In genomic region chr14:93980464-93981201, GRCh38 we compare ENCODE assay signal across 13 cellular contexts. TPM values are rescaled to one million over a fixed set of nuclear protein-coding genes. Genes with fewer than 3 reads are reported as not detected.
DNase-seq lines count a peak whose midpoint lies in the region; ATAC-seq lines count a peak whose summit lies in the region.
"Had no signal": no experiment of that assay in that cellular context is flagged by ENCODE, and none has a peak within 500 bp of the region (broad histone marks: within the 10 kb centered on the region; RNA-seq: fewer than 3 reads in every experiment).

No MANE protein-coding gene starts in this region.

- H3K4me1 Mint-ChIP-seq in activated naive CD8-positive, alpha-beta T cell treated with anti-CD3 and anti-CD28 coated beads, Interleukin-2, amount 50 U/mL, for 24 hours, result peaks cover 60% of the 10 kb centered on the region
- peaks cover 50% of the 10 kb centered on the region for H3K4me1 Mint-ChIP-seq in stimulated activated memory B cell treated with anti-CD40 and anti-IgM and Interleukin-4, amounts not matched to agents 10 μg/mL and 1 μg/mL and 100 μg/mL, for 72 hours

- peak overlapping the region; percentile 56 for H3K27ac Mint-ChIP-seq in activated naive CD8-positive, alpha-beta T cell treated with anti-CD3 and anti-CD28 coated beads, Interleukin-2, amount 50 U/mL, for 24 hours
- H3K27ac Mint-ChIP-seq in stimulated activated memory B cell treated with anti-CD40 and anti-IgM and Interleukin-4, amounts not matched to agents 10 μg/mL and 1 μg/mL and 100 μg/mL, for 72 hours, result peak overlapping the region; percentile 52
- H3K27ac Mint-ChIP-seq: memory B cell had no signal

- no peak overlapping the region for H3K4me3 Mint-ChIP-seq in activated naive CD8-positive, alpha-beta T cell treated with anti-CD3 and anti-CD28 coated beads, Interleukin-2, amount 50 U/mL, for 24 hours
- no peak overlapping the region for H3K4me3 Mint-ChIP-seq in stimulated activated memory B cell treated with anti-CD40 and anti-IgM and Interleukin-4, amounts not matched to agents 10 μg/mL and 1 μg/mL and 100 μg/mL, for 72 hours
- H3K4me3 Mint-ChIP-seq: memory B cell had no signal

- ATAC-seq in activated naive CD8-positive, alpha-beta T cell treated with anti-CD3 and anti-CD28 coated beads, Interleukin-2, amount 50 U/mL, for 24 hours, result no peak
- peak; percentile 70 to 76 for ATAC-seq in left cardiac atrium
- ATAC-seq in stimulated activated memory B cell treated with anti-CD40 and anti-IgM and Interleukin-4, amounts not matched to agents 10 μg/mL and 1 μg/mL and 100 μg/mL, for 72 hours, result no peak
- no peak for ATAC-seq in HG03457 (IDR thresholded peaks at IDR 0.05; ENCODE audit: unreplicated experiment)
- ATAC-seq: activated CD4-positive, CD25-positive, alpha-beta regulatory T cell treated with anti-CD3 and anti-CD28 coated beads, Interleukin-2, amount 50 U/mL, for 24 hours; body of pancreas; GM12878 had no signal

- peaks cover 13% of the 10 kb centered on the region for H3K9me3 Mint-ChIP-seq in activated naive CD8-positive, alpha-beta T cell treated with anti-CD3 and anti-CD28 coated beads, Interleukin-2, amount 50 U/mL, for 24 hours
- peaks cover 6% of the 10 kb centered on the region for H3K9me3 Mint-ChIP-seq in stimulated activated memory B cell treated with anti-CD40 and anti-IgM and Interleukin-4, amounts not matched to agents 10 μg/mL and 1 μg/mL and 100 μg/mL, for 72 hours

- intact Hi-C loops in left cardiac atrium (cut with DNase I), result no loop called here

- peak; percentile 51 for DNase-seq in M059J (ENCODE audit: low read depth)
- DNase-seq in activated naive CD8-positive, alpha-beta T cell treated with anti-CD3 and anti-CD28 coated beads, Interleukin-2, amount 50 U/mL, for 24 hours, result no peak
- peak; percentile 80 for DNase-seq in left cardiac atrium
- DNase-seq in 8988T, result no peak
- no peak for DNase-seq in glomerular visceral epithelial cell (ENCODE audit: extremely low spot score)
- DNase-seq: body of pancreas, Calu3 had no signal

- peaks cover 13% of the 10 kb centered on the region for H3K27me3 Mint-ChIP-seq in activated naive CD8-positive, alpha-beta T cell treated with anti-CD3 and anti-CD28 coated beads, Interleukin-2, amount 50 U/mL, for 24 hours
- peaks cover 69% of the 10 kb centered on the region for H3K27me3 Mint-ChIP-seq in stimulated activated memory B cell treated with anti-CD40 and anti-IgM and Interleukin-4, amounts not matched to agents 10 μg/mL and 1 μg/mL and 100 μg/mL, for 72 hours

- H3K36me3 Mint-ChIP-seq in activated naive CD8-positive, alpha-beta T cell treated with anti-CD3 and anti-CD28 coated beads, Interleukin-2, amount 50 U/mL, for 24 hours (ENCODE audit: low read depth), result peaks cover 29% of the 10 kb centered on the region
- H3K36me3 Mint-ChIP-seq in stimulated activated memory B cell treated with anti-CD40 and anti-IgM and Interleukin-4, amounts not matched to agents 10 μg/mL and 1 μg/mL and 100 μg/mL, for 72 hours, result peaks cover 9% of the 10 kb centered on the region

RNA-seq across cellular contexts. Expression of gene ASB2, which starts 4.3 kb away (rescaled TPM):
- total RNA-seq in M059J (2014; rRNA removed; shearing (Covaris generic)), result not detected in 2 replicates
- 100 to 1,000 TPM; 102 to 105 TPM for total RNA-seq in left cardiac atrium

RNA-seq across cellular contexts. Expression of gene CCDC197, which starts 16.5 kb away (rescaled TPM):
- total RNA-seq in M059J (2014; rRNA removed; shearing (Covaris generic)), result not detected in 2 replicates
- total RNA-seq in left cardiac atrium, result not detected
- total RNA-seq: body of pancreas, Calu3, frontal cortex, GM12878 had no signal

RNA-seq across cellular contexts. Expression of gene OTUB2, which starts 45.5 kb away (rescaled TPM):
- 0.57 and 0.91 TPM in 2 replicates for total RNA-seq in M059J (2014; rRNA removed; shearing (Covaris generic))
- under 1 TPM; 0.24 to 0.56 TPM for total RNA-seq in left cardiac atrium

RNA-seq across cellular contexts. Expression of gene FAM181A, which starts 53.5 kb away (rescaled TPM):
- total RNA-seq in M059J (2014; rRNA removed; shearing (Covaris generic)), result not detected in 2 replicates
- total RNA-seq in left cardiac atrium, result not detected
- total RNA-seq: body of pancreas, Calu3, GM12878 had no signal

Comparison
In these comparisons a context has a peak if more than half of its experiments do, and no peak if none do; other contexts are left out.
1. DNase-seq: peak in M059J (single experiment) and left cardiac atrium (single experiment); none in activated naive CD8-positive, alpha-beta T cell treated with anti-CD3 and anti-CD28 coated beads, Interleukin-2, amount 50 U/mL, for 24 hours (single experiment), 8988T (single experiment) and glomerular visceral epithelial cell (single experiment).
2. ATAC-seq: peak in left cardiac atrium (2 of 2); none in activated naive CD8-positive, alpha-beta T cell treated with anti-CD3 and anti-CD28 coated beads, Interleukin-2, amount 50 U/mL, for 24 hours (single experiment), stimulated activated memory B cell treated with anti-CD40 and anti-IgM and Interleukin-4, amounts not matched to agents 10 μg/mL and 1 μg/mL and 100 μg/mL, for 72 hours (single experiment) and HG03457 (single experiment).
3. RNA of gene ASB2, which starts 4.3 kb away (total RNA-seq): 102 to 105 TPM in left cardiac atrium; not detected in M059J; every median in the first group is over 100 times any median in the second.